8 cellular contexts compared by ENCODE assay signal in genomic region chr14:35045798-35046047, GRCh38. TPM values are rescaled to one million over a fixed set of nuclear protein-coding genes. Genes with fewer than 3 reads are reported as not detected.
DNase-seq lines count a peak whose midpoint lies in the region; ATAC-seq and TF ChIP-seq lines count a peak whose summit lies in the region.

No MANE protein-coding gene starts in this region.

- H3K27me3 ChIP-seq in right cardiac atrium (ENCODE audit: control insufficient read depth, insufficient read depth) (no peaks in the 10 kb centered on the region), smooth muscle cell (ENCODE audit: low read depth) (no peaks in the 10 kb centered on the region)

- H3K4me3 ChIP-seq in HEK293 (ENCODE audit: low read depth, low read length), result peak overlapping the region; percentile 92
- peak overlapping the region; percentile 71 for H3K4me3 ChIP-seq in right cardiac atrium (ENCODE audit: low read length)
- peak overlapping the region; percentile 88 for H3K4me3 ChIP-seq in smooth muscle cell

- H3K9me3 ChIP-seq in HEK293 (ENCODE audit: control insufficient read depth, insufficient read depth, low read depth, low read length) (no peaks in the 10 kb centered on the region), right cardiac atrium (ENCODE audit: control insufficient read depth, low read length) (no peaks in the 10 kb centered on the region), smooth muscle cell (replicated peaks; ENCODE audit: low read depth) (no peaks in the 10 kb centered on the region)

- DNase-seq in WTC11 (ENCODE audit: low spot score), result no peak
- DNase-seq in right cardiac atrium, result no peak
- DNase-seq in smooth muscle cell (lab: John Stamatoyannopoulos, UW; ENCODE audit: unreplicated experiment), result no peak
- DNase-seq in ureter (ENCODE audit: low spot score), result no peak
- no peak for DNase-seq in left lobe of liver (ENCODE audit: low spot score)

- POLR2A ChIA-PET in HEK293 (lab: Yijun Ruan, JAX), result interaction anchor here (0.5 to 2.1 kb wide), 14 partner anchors 11 to 781 kb away, joined by 3 to 11 read pairs (median 4); partner anchors contain the start of genes BAZ1A, BRMS1L, PPP2R3C and PRORP
- POLR2A ChIA-PET in WTC11 (lab: Charles Lee), result interaction anchor here (0.7 to 2.3 kb wide), 4 partner anchors 16 to 246 kb away, joined by 5 to 24 read pairs (median 10); partner anchors contain the start of genes PPP2R3C, PSMA6 and SRP54

- H3K4me3 Mint-ChIP-seq in WTC11, result peak overlapping the region; percentile 89

- peaks cover 4% of the 10 kb centered on the region; the same call in 1 of the 2 replicates for H3K36me3 Mint-ChIP-seq in WTC11

- H3K4me1 ChIP-seq in HEK293 (ENCODE audit: control insufficient read depth, insufficient read depth, low read length) (peaks cover 3% of the 10 kb centered on the region; the same call in 1 of the 2 replicates), right cardiac atrium (ENCODE audit: control insufficient read depth, insufficient read depth, low read length) (no peaks in the 10 kb centered on the region), smooth muscle cell (ENCODE audit: low read depth) (peaks cover 7% of the 10 kb centered on the region)

- intact Hi-C loops in right cardiac atrium (cut with DNase I), result no loop called here

- H3K79me2 ChIP-seq in smooth muscle cell (ENCODE audit: low read depth), result peaks cover 28% of the 10 kb centered on the region

- H3K9me3 Mint-ChIP-seq in WTC11, result no peaks in the 10 kb centered on the region

- H3K27ac Mint-ChIP-seq in WTC11, result peak overlapping the region; percentile 94

- no peak for TF ChIP-seq CTCF in HEK293 (tag by site-specific recombination; IDR thresholded peaks at IDR 0.05)
- no peak for TF ChIP-seq CTCF in WTC11 (IDR thresholded peaks at IDR 0.05)
- no peak for TF ChIP-seq CTCF in smooth muscle cell (IDR thresholded peaks at IDR 0.05; ENCODE audit: borderline replicate concordance, insufficient read depth, poor library complexity, severe bottlenecking)

- under 1% methylated on average over 6 of the region's 6 CpGs for WGBS in right cardiac atrium
- WGBS in smooth muscle cell (ENCODE audit: low lambda C conversion rate), result 0% methylated on average over 6 of the region's 6 CpGs

- CTCF ChIA-PET in HEK293 (lab: Yijun Ruan, JAX), result interaction anchor here (0.7 kb wide), 1 partner anchor 69 kb away, joined by 3 read pairs; no protein-coding TSS in a partner anchor
- CTCF ChIA-PET in WTC11 (lab: Charles Lee), result interaction anchor here (0.5 to 1.5 kb wide), 7 partner anchors 15 to 370 kb away, joined by 3 to 7 read pairs (median 4); partner anchors contain the start of gene PSMA6

- peak overlapping the region; percentile 61 for H2AFZ ChIP-seq in smooth muscle cell (ENCODE audit: low read depth)

- no peaks in the 10 kb centered on the region; the same call in 1 of the 2 replicates for H3K27me3 Mint-ChIP-seq in WTC11 (ENCODE audit: low read depth)

- H3K9ac ChIP-seq in smooth muscle cell (ENCODE audit: low read depth), result peak overlapping the region; percentile 95

- no peak for ATAC-seq in WTC11
- no peak for ATAC-seq in right cardiac atrium
- no peak for ATAC-seq in HG03460 (IDR thresholded peaks at IDR 0.05; ENCODE audit: unreplicated experiment)
- ATAC-seq in left lobe of liver, result no peak
- ATAC-seq in GM19023 (IDR thresholded peaks at IDR 0.05; ENCODE audit: unreplicated experiment), result no peak

- peak overlapping the region; percentile 85 for H3K4me2 ChIP-seq in smooth muscle cell

- H3K27ac ChIP-seq in HEK293 (ENCODE audit: extremely low read depth, low read depth, low read length), result peak overlapping the region; percentile 71
- H3K27ac ChIP-seq in right cardiac atrium (ENCODE audit: low read length), result peak overlapping the region; percentile 91
- H3K27ac ChIP-seq in smooth muscle cell (ENCODE audit: low read depth), result peak overlapping the region; percentile 97

- peaks cover 20% of the 10 kb centered on the region for H3K4me1 Mint-ChIP-seq in WTC11

- no peaks in the 10 kb centered on the region for H3F3A ChIP-seq in smooth muscle cell (ENCODE audit: low read depth)

- H3K36me3 ChIP-seq in HEK293 (ENCODE audit: control insufficient read depth in 2 of 2, insufficient read depth in 1 of 2, low read length in 2 of 2) (peaks cover 8 to 9% of the 10 kb centered on the region in 2 experiments; a peak in 2 of 3 replicates), smooth muscle cell (ENCODE audit: low read depth) (no peaks in the 10 kb centered on the region)

- peaks cover 17% of the 10 kb centered on the region for H4K20me1 ChIP-seq in smooth muscle cell (ENCODE audit: low read depth)

TF ChIP-seq in HEK293, 187 proteins besides CTCF, POLR2A, EP300 and RAD21:
- TF ChIP-seq ZNF202 (tag by site-specific recombination; IDR thresholded peaks at IDR 0.05; ENCODE audit: borderline replicate concordance), result no peak
- TF ChIP-seq ZNF335 (tag by site-specific recombination; conservative IDR thresholded peaks at IDR 0.05), result peak; percentile 57
- 0 out of 2 replicates have a peak, but pooled peaks have one; percentile 7 for TF ChIP-seq ZNF623 (tag by site-specific recombination; IDR thresholded peaks at IDR 0.05)
- TF ChIP-seq ZNF37A (tag by site-specific recombination; IDR thresholded peaks at IDR 0.05), result no peak
- TF ChIP-seq ZNF777 (tag by site-specific recombination; IDR thresholded peaks at IDR 0.05; ENCODE audit: borderline replicate concordance), result peak; percentile 76; the same call in 1 of the 2 replicates

TF ChIP-seq in WTC11, 78 proteins besides CTCF, POLR2A, EP300 and RAD21:
- TF ChIP-seq SP1 (CRISPR knock-in tag; conservative IDR thresholded peaks at IDR 0.05), result no peak
- no peak for TF ChIP-seq HMGA2 (CRISPR knock-in tag; IDR thresholded peaks at IDR 0.05)
- no peak for TF ChIP-seq CREB1 (CRISPR knock-in tag; IDR thresholded peaks at IDR 0.05)
- TF ChIP-seq MAX (CRISPR knock-in tag; IDR thresholded peaks at IDR 0.05), result no peak
- TF ChIP-seq E2F1 (CRISPR knock-in tag; IDR thresholded peaks at IDR 0.05), result no peak
- no peak for TF ChIP-seq ZNF423 (CRISPR knock-in tag; IDR thresholded peaks at IDR 0.05)
- no peak for TF ChIP-seq RELA (CRISPR knock-in tag; IDR thresholded peaks at IDR 0.05; ENCODE audit: borderline replicate concordance)

RNA-seq across cellular contexts. Expression of gene FAM177A1, which starts 0.3 kb away (rescaled TPM):
- total RNA-seq in WTC11 (2021) (36.8 to 44.7 TPM (median 44.3 TPM) in 3 replicates), right cardiac atrium (10 to 100 TPM; 54.2 to 86.2 (median 66.2) TPM), smooth muscle cell (51.3 and 65.1 TPM in 2 replicates), ureter (56.0 TPM), left lobe of liver (48.2 TPM)
- polyA plus RNA-seq in right cardiac atrium (54.1 TPM), smooth muscle cell (70.7 and 82.4 TPM in 2 replicates)
